In the genomic region with DNA sequence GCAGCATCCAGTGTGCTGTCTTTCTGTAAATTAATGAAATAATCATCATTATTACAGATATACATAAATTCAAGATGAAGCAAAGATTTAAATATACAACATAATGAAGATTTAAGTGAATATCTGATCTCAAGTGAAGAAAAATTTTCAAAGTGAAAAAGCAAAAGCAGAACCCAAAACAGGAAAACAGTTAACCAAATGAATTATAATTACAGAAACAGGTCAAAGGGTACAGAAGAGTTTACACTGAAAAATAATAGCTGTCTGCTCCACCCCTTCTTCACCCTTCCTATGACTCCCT, we compare ENCODE assay signal across 11 cellular contexts. TPM values are rescaled to one million over a fixed set of nuclear protein-coding genes. Genes with fewer than 3 reads are reported as not detected.
A peak's percentile ranks its signal among the peaks of the same experiment; 100 is the strongest.
DNase-seq lines count a peak whose midpoint lies in the region; ATAC-seq and TF ChIP-seq lines count a peak whose summit lies in the region.
"Had no signal": no experiment of that assay in that cellular context is flagged by ENCODE, and none has a peak within 500 bp of the region (broad histone marks: within the 10 kb centered on the region; RNA-seq: fewer than 3 reads in every experiment).

No MANE protein-coding gene starts in this region.

- no peaks in the 10 kb centered on the region for H3K9me2 ChIP-seq in neural cell (ENCODE audit: insufficient read depth, low read length)

- no peaks in the 10 kb centered on the region for H3K9me3 Mint-ChIP-seq in CD14-positive monocyte
- no peaks in the 10 kb centered on the region for H3K9me3 Mint-ChIP-seq in HFFc6
- H3K9me3 Mint-ChIP-seq: IgD-negative memory B cell had no signal

- H3K36me3 Mint-ChIP-seq in CD14-positive monocyte (peaks cover 65 to 87% of the 10 kb centered on the region in 2 donors), HFFc6 (ENCODE audit: low read depth) (peaks cover 16% of the 10 kb centered on the region)

- H2AFZ ChIP-seq in neural cell (ENCODE audit: low read depth, low read length) = no peak overlapping the region

- H3K9me3 ChIP-seq in neural cell (ENCODE audit: low read length) (no peaks in the 10 kb centered on the region), gastrocnemius medialis (no peaks in the 10 kb centered on the region)
- H3K9me3 ChIP-seq: BE2C, SJSA1 had no signal

- H3K4me3 Mint-ChIP-seq in CD14-positive monocyte = no peak overlapping the region
- H3K4me3 Mint-ChIP-seq in HFFc6 = no peak overlapping the region
- H3K4me3 Mint-ChIP-seq: IgD-negative memory B cell had no signal

- H3K27ac Mint-ChIP-seq in CD14-positive monocyte (no peak overlapping the region), HFFc6 (no peak overlapping the region)

- H3K4me1 Mint-ChIP-seq in CD14-positive monocyte (peaks cover 5% of the 10 kb centered on the region), HFFc6 (ENCODE audit: low read depth) (no peaks in the 10 kb centered on the region)

- TF ChIP-seq CTCF in CD14-positive monocyte (IDR thresholded peaks at IDR 0.05) (peak; percentile 56), HFFc6 (IDR thresholded peaks at IDR 0.05) (peak; percentile 29), VCaP (conservative IDR thresholded peaks at IDR 0.05) (peak; percentile 33), neural cell (IDR thresholded peaks at IDR 0.05; ENCODE audit: poor library complexity, severe bottlenecking) (peak; percentile 33), gastrocnemius medialis (IDR thresholded peaks at IDR 0.05 in 4 of 5, conservative IDR thresholded peaks at IDR 0.05 in 1 of 5) (peak in 1 of 5 experiments; percentile 12)

- in situ Hi-C loops in gastrocnemius medialis (cut with MboI; ENCODE audit: low sequenced_read_pairs in 4 of 4) = no loop called here

- no peaks in the 10 kb centered on the region for H3K4me1 ChIP-seq in gastrocnemius medialis
- H3K4me1 ChIP-seq: BE2C, SJSA1 had no signal

- no peaks in the 10 kb centered on the region for H3K79me2 ChIP-seq in neural cell (replicated peaks; ENCODE audit: insufficient read depth, low read length)

- H3K4me3 ChIP-seq in neural cell (ENCODE audit: low read length) = no peak overlapping the region
- H3K4me3 ChIP-seq in gastrocnemius medialis = no peak overlapping the region
- H3K4me3 ChIP-seq: GM12878, SJSA1 had no signal

- no peaks in the 10 kb centered on the region for H3F3A ChIP-seq in neural cell (ENCODE audit: insufficient read depth, low read length, poor library complexity, severe bottlenecking)

- H3K4me2 ChIP-seq in neural cell (ENCODE audit: low read length) = no peak overlapping the region

- H3K27ac ChIP-seq in VCaP (no peak overlapping the region), neural cell (ENCODE audit: low read length) (no peak overlapping the region), gastrocnemius medialis (no peak overlapping the region)
- H3K27ac ChIP-seq: SJSA1 had no signal

- no peaks in the 10 kb centered on the region for H4K20me1 ChIP-seq in neural cell (ENCODE audit: insufficient read depth)

- intact Hi-C loops in CD14-positive monocyte (cut with micrococcal nuclease) = no loop called here
- intact Hi-C loops in gastrocnemius medialis (cut with DNase I; ENCODE audit: low total_unique reads) = no loop called here

- H3K27me3 ChIP-seq in neural cell (ENCODE audit: insufficient read depth, low read depth, low read length) (no peaks in the 10 kb centered on the region), gastrocnemius medialis (no peaks in the 10 kb centered on the region)
- H3K27me3 ChIP-seq: BE2C, SJSA1 had no signal

- H3K36me3 ChIP-seq in neural cell (ENCODE audit: insufficient read depth, low read length) (peaks cover 10% of the 10 kb centered on the region), gastrocnemius medialis (peaks cover 0 to 22% of the 10 kb centered on the region in 2 donors)
- H3K36me3 ChIP-seq: BE2C had no signal

- TF ChIP-seq EP300 in neural cell (conservative IDR thresholded peaks at IDR 0.05; ENCODE audit: poor library complexity, severe bottlenecking) = no peak

- peak; percentile 2 for TF ChIP-seq RAD21 in neural cell (conservative IDR thresholded peaks at IDR 0.05)

- no peak for ATAC-seq in GM18517 (IDR thresholded peaks at IDR 0.05; ENCODE audit: unreplicated experiment)
- ATAC-seq in gastrocnemius medialis = no peak
- ATAC-seq in HG03378 (IDR thresholded peaks at IDR 0.05; ENCODE audit: unreplicated experiment) = no peak

- H3K27me3 Mint-ChIP-seq in CD14-positive monocyte (ENCODE audit: low read depth in 3 of 3) (peaks cover 0 to 3% (median 0%) of the 10 kb centered on the region in 3 donors), HFFc6 (ENCODE audit: insufficient read depth) (no peaks in the 10 kb centered on the region; the same call in 1 of the 2 replicates)
- H3K27me3 Mint-ChIP-seq: IgD-negative memory B cell had no signal

- DNase-seq in CD14-positive monocyte (ENCODE audit: low spot score) (no peak), HFFc6 (no peak), gastrocnemius medialis (no peak)
- DNase-seq: BE2C had no signal

- no peak overlapping the region for H3K9ac ChIP-seq in neural cell (ENCODE audit: low read length)

- no peak for TF ChIP-seq POLR2A in gastrocnemius medialis (IDR thresholded peaks at IDR 0.05)

TF ChIP-seq in neural cell, 6 proteins besides CTCF, POLR2A, EP300 and RAD21:
- TF ChIP-seq SMC3 (conservative IDR thresholded peaks at IDR 0.05; ENCODE audit: poor library complexity) (no peak), EZH2 (IDR thresholded peaks at IDR 0.05; ENCODE audit: borderline replicate concordance, insufficient read depth, low read length, poor library complexity, severe bottlenecking) (no peak), TAF1 (IDR thresholded peaks at IDR 0.05; ENCODE audit: low read depth) (no peak), POLR2AphosphoS5 (IDR thresholded peaks at IDR 0.05) (no peak), MXI1 (conservative IDR thresholded peaks at IDR 0.05; ENCODE audit: poor library complexity, severe bottlenecking) (no peak)
- TF ChIP-seq, protein P1, sequence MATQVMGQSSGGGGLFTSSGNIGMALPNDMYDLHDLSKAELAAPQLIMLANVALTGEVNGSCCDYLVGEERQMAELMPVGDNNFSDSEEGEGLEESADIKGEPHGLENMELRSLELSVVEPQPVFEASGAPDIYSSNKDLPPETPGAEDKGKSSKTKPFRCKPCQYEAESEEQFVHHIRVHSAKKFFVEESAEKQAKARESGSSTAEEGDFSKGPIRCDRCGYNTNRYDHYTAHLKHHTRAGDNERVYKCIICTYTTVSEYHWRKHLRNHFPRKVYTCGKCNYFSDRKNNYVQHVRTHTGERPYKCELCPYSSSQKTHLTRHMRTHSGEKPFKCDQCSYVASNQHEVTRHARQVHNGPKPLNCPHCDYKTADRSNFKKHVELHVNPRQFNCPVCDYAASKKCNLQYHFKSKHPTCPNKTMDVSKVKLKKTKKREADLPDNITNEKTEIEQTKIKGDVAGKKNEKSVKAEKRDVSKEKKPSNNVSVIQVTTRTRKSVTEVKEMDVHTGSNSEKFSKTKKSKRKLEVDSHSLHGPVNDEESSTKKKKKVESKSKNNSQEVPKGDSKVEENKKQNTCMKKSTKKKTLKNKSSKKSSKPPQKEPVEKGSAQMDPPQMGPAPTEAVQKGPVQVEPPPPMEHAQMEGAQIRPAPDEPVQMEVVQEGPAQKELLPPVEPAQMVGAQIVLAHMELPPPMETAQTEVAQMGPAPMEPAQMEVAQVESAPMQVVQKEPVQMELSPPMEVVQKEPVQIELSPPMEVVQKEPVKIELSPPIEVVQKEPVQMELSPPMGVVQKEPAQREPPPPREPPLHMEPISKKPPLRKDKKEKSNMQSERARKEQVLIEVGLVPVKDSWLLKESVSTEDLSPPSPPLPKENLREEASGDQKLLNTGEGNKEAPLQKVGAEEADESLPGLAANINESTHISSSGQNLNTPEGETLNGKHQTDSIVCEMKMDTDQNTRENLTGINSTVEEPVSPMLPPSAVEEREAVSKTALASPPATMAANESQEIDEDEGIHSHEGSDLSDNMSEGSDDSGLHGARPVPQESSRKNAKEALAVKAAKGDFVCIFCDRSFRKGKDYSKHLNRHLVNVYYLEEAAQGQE (IDR thresholded peaks at IDR 0.05; ENCODE audit: borderline replicate concordance) = no peak

RNA-seq across cellular contexts. Expression of gene GTF2B, which starts 44.8 kb away (rescaled TPM):
- polyA plus RNA-seq in CD14-positive monocyte = 10 to 100 TPM; 39.2 to 46.1 TPM
- 10 to 100 TPM; 24.8 to 29.7 (median 27.0) TPM for total RNA-seq in HFFc6 (2021; fragmentation: NEBNext Ultra II Directional; extraction: Animal tissue kit (Norgen Biotek cat#: 25700))
- polyA plus RNA-seq in neural cell = 129 and 142 TPM in 2 replicates
- polyA minus RNA-seq in neural cell = 110 and 111 TPM in 2 replicates
- 10 to 100 TPM; 20.2 to 30.3 (median 24.7) TPM for total RNA-seq in gastrocnemius medialis

RNA-seq across cellular contexts. Expression of gene KYAT3, which starts 56.3 kb away (rescaled TPM):
- polyA plus RNA-seq in CD14-positive monocyte (10 to 100 TPM; 16.2 to 24.3 TPM), neural cell (11.7 and 18.2 TPM in 2 replicates)
- 10 to 100 TPM; 18.1 to 25.4 (median 23.7) TPM for total RNA-seq in HFFc6 (2021; fragmentation: NEBNext Ultra II Directional; extraction: Animal tissue kit (Norgen Biotek cat#: 25700))
- 12.2 TPM in 2 replicates for polyA minus RNA-seq in neural cell
- 1 to 10 TPM; 6.6 to 9.1 (median 7.0) TPM for total RNA-seq in gastrocnemius medialis

RNA-seq across cellular contexts. Expression of gene RBMXL1, which starts 56.3 kb away (rescaled TPM):
- polyA plus RNA-seq in CD14-positive monocyte (1 to 10 TPM; 6.9 TPM), neural cell (12.6 and 13.9 TPM in 2 replicates)
- 1 to 10 TPM; 5.5 to 9.7 (median 8.2) TPM for total RNA-seq in HFFc6 (2021; fragmentation: NEBNext Ultra II Directional; extraction: Animal tissue kit (Norgen Biotek cat#: 25700))
- 27.5 and 33.7 TPM in 2 replicates for polyA minus RNA-seq in neural cell
- total RNA-seq in gastrocnemius medialis = 1 to 10 TPM; 4.9 to 9.2 (median 5.8) TPM
